1 cellular context compared by ENCODE assay signal in genomic region chr11:45393334-45393733, GRCh38.
TF ChIP-seq lines count a peak whose summit lies in the region.

No MANE protein-coding gene starts in this region.

TF ChIP-seq in neural cell, 6 proteins besides CTCF, POLR2A, EP300 and RAD21 (continued from another document):
- TF ChIP-seq REST (IDR thresholded peaks at IDR 0.05; ENCODE audit: borderline replicate concordance): no peak
TF ChIP-seq in neural cell: peak in this region for 0.
